19 cellular contexts compared by ENCODE assay signal in the genomic region with DNA sequence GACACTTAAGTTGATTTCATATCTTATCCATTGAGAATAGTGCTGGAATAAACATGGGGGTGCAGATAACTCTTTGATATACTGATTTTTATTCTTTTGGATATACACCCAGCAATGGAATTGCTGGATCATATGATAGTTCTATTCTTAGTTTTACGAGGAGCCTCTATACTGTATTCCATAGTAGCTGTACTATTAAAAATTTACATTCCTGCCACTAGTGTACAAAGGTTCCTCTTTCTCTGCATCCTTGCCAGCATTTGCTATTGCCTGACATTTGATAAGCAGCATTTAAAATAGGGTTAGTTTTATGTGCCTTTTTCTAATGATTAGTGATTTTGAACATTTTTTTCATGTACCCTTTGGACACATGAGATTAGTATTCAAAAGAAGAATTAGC.
"Had no signal": no experiment of that assay in that cellular context is flagged by ENCODE, and none has a peak within 500 bp of the region (broad histone marks: within the 10 kb centered on the region; RNA-seq: fewer than 3 reads in every experiment).

No MANE protein-coding gene starts in this region.

- H3K4me3 ChIP-seq: ascending aorta, breast epithelium, gastroesophageal sphincter, transverse colon had no signal

- H3K27ac ChIP-seq: ascending aorta, breast epithelium, gastroesophageal sphincter, transverse colon, VCaP had no signal

- DNase-seq: activated CD4-positive, alpha-beta T cell treated with anti-CD3 and anti-CD28 coated beads, Interleukin-2, amount 50 U/mL, for 48 hours; activated CD8-positive, alpha-beta memory T cell treated with anti-CD3 and anti-CD28 coated beads, Interleukin-2, amount 10 ng/mL, durations not matched to agents 7 days and 5 days; activated naive CD4-positive, alpha-beta T cell treated with anti-CD3 and anti-CD28 coated beads, Interleukin-2, amount 10 ng/mL, durations not matched to agents 7 days and 5 days; activated T-cell treated with anti-CD3 and anti-CD28 coated beads, Interleukin-2, amount 50 U/mL, for 24 hours; cerebellar nuclear complex; effector memory CD8-positive, alpha-beta T cell; erythroblast; natural killer cell; retina; stimulated activated CD4-positive, alpha-beta T cell treated with anti-CD3 and anti-CD28 coated beads, Interleukin-15, amount 100 ng/mL, for 24 hours; stimulated activated CD4-positive, alpha-beta T cell treated with anti-CD3 and anti-CD28 coated beads, Interleukin-4, amount 100 ng/mL, for 1 hour; stimulated activated naive B cell treated with anti-CD40 and anti-IgM and Interleukin-4, amounts not matched to agents 10 μg/mL and 1 μg/mL and 100 μg/mL, for 72 hours; T-helper 9 cell; transverse colon had no signal

- H3K36me3 ChIP-seq: ascending aorta, breast epithelium, gastroesophageal sphincter, transverse colon had no signal

- ATAC-seq: activated CD8-positive, alpha-beta memory T cell treated with anti-CD3 and anti-CD28 coated beads, Interleukin-2, amount 10 ng/mL, durations not matched to agents 7 days and 5 days; effector memory CD8-positive, alpha-beta T cell; gastroesophageal sphincter; left lobe of liver; natural killer cell; stimulated activated naive B cell treated with anti-CD40 and anti-IgM and Interleukin-4, amounts not matched to agents 10 μg/mL and 1 μg/mL and 100 μg/mL, for 72 hours had no signal

- H3K27me3 ChIP-seq: ascending aorta, breast epithelium, transverse colon had no signal

- H3K9me3 ChIP-seq: ascending aorta, gastroesophageal sphincter, transverse colon had no signal

- H3K4me1 ChIP-seq: ascending aorta, breast epithelium, gastroesophageal sphincter had no signal
